Comparison of ENCODE assay signal across 20 cellular contexts in the genomic region with DNA sequence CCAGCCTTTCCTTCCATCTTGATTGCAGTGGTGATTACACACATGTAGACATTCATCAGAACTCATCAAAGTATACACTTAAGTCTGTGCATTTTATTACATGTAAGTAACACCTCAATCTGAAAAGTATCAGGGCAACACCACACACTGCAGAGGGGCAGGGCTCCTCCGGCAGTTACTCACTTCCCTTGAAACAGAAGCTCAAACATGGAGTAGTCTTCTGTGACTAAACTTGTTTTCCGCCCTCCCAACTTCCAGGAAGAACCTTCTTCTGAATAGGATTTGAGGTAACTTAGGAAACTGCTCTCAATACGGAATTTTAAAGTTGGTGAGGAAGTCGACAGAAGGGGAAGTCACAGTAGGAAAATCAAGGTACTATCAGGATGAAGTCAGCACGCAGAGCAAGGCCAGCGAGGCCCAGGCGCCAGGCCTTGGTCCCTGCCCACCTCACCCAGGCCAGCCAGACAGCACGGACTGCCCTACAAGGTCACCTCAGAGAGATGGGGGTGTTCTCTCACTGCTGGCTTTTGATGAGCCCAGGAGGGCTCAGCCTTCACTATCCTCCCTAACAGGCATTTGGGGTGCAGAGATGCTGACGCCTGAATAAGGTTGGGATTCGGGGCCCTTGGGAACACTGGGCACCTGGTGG. TPM values are rescaled to one million over a fixed set of nuclear protein-coding genes. Genes with fewer than 3 reads are reported as not detected.
DNase-seq lines count a peak whose midpoint lies in the region; ATAC-seq and TF ChIP-seq lines count a peak whose summit lies in the region.
"Had no signal": no experiment of that assay in that cellular context is flagged by ENCODE, and none has a peak within 500 bp of the region (broad histone marks: within the 10 kb centered on the region; RNA-seq: fewer than 3 reads in every experiment).

No MANE protein-coding gene starts in this region.

- DNase-seq in CD14-positive monocyte (ENCODE audit: low spot score), result no peak
- DNase-seq in UCSD-AML1 (lab: John Stamatoyannopoulos, UW; ENCODE audit: unreplicated experiment), result peak; percentile 33
- no peak for DNase-seq in esophagus squamous epithelium (lab: John Stamatoyannopoulos, UW)
- peak; percentile 73 for DNase-seq in osteoblast (ENCODE audit: insufficient read length, low spot score, missing footprints)
- no peak for DNase-seq in iPS-NIHi7 (ENCODE audit: extremely low spot score)
- no peak for DNase-seq in CD4-positive, alpha-beta T cell
- DNase-seq in SJCRH30, result no peak
- DNase-seq: CD8-positive, alpha-beta T cell; Karpas-422; midbrain; NCI-H1105; NCI-H2171 treated with DMSO at 0.1 percent for 48 hours; occipital lobe; RPMI8226; stimulated activated naive CD4-positive, alpha-beta T cell; upper lobe of right lung had no signal

- H3K36me3 Mint-ChIP-seq in CD14-positive monocyte, result peaks cover 17 to 36% of the 10 kb centered on the region in 2 donors
- H3K36me3 Mint-ChIP-seq in CD4-positive, alpha-beta T cell (ENCODE audit: low read depth), result peaks cover 9% of the 10 kb centered on the region

- H2AFZ ChIP-seq in osteoblast (ENCODE audit: low read length), result no peak overlapping the region

- H3K27me3 Mint-ChIP-seq in CD14-positive monocyte (ENCODE audit: low read depth in 3 of 3), result peaks cover 0 to 2% (median under 1%) of the 10 kb centered on the region in 3 donors
- H3K27me3 Mint-ChIP-seq in CD4-positive, alpha-beta T cell, result no peaks in the 10 kb centered on the region
- H3K27me3 Mint-ChIP-seq: activated T-helper 17 cell treated with anti-CD3 and anti-CD28 coated beads, Interleukin-2, amount 50 U/mL, for 72 hours had no signal

- H4K20me1 ChIP-seq in osteoblast (ENCODE audit: insufficient read depth, low read length), result no peaks in the 10 kb centered on the region

- H3K9me3 ChIP-seq in esophagus squamous epithelium (no peaks in the 10 kb centered on the region), osteoblast (ENCODE audit: low read depth, low read length) (no peaks in the 10 kb centered on the region), SJCRH30 (replicated peaks) (no peaks in the 10 kb centered on the region)
- no peaks in the 10 kb centered on the region for H3K9me3 ChIP-seq in CD4-positive, alpha-beta T cell (ENCODE audit: control insufficient read depth, low read length)
- H3K9me3 ChIP-seq: A549, upper lobe of right lung had no signal

- H3K27me3 ChIP-seq in esophagus squamous epithelium (no peaks in the 10 kb centered on the region), osteoblast (ENCODE audit: insufficient read depth, low read length) (no peaks in the 10 kb centered on the region), SJCRH30 (no peaks in the 10 kb centered on the region)
- no peaks in the 10 kb centered on the region for H3K27me3 ChIP-seq in CD4-positive, alpha-beta T cell (ENCODE audit: control insufficient read depth, insufficient read depth, low read length)
- H3K27me3 ChIP-seq: upper lobe of right lung had no signal

- WGBS in esophagus squamous epithelium, 2 donors, result 59 to 71% methylated on average over 4 to 7 of the region's 10 CpGs

- TF ChIP-seq POLR2A in esophagus squamous epithelium (IDR thresholded peaks at IDR 0.05), result no peak

- peaks cover 3% of the 10 kb centered on the region for H3K79me2 ChIP-seq in osteoblast (ENCODE audit: insufficient read depth, low read length)

- H3K4me3 Mint-ChIP-seq in CD14-positive monocyte, result no peak overlapping the region
- H3K4me3 Mint-ChIP-seq in CD4-positive, alpha-beta T cell, result no peak overlapping the region
- H3K4me3 Mint-ChIP-seq: activated T-helper 17 cell treated with anti-CD3 and anti-CD28 coated beads, Interleukin-2, amount 50 U/mL, for 72 hours; CD8-positive, alpha-beta T cell had no signal

- CTCF ChIA-PET in CD4-positive, alpha-beta T cell (lab: Charles Lee), result no interaction called here

- POLR2A ChIA-PET in CD4-positive, alpha-beta T cell (lab: Charles Lee), result no interaction called here

- no peak for ATAC-seq in GM18870 (IDR thresholded peaks at IDR 0.05; ENCODE audit: unreplicated experiment)
- ATAC-seq in CD4-positive, alpha-beta T cell (ENCODE audit: poor library complexity), result no peak
- ATAC-seq: A549; activated CD4-positive, CD25-positive, alpha-beta regulatory T cell treated with anti-CD3 and anti-CD28 coated beads, Interleukin-2, amount 50 U/mL, for 24 hours; activated T-helper 17 cell treated with anti-CD3 and anti-CD28 coated beads, Interleukin-2, amount 50 U/mL, for 72 hours; CD8-positive, alpha-beta T cell; upper lobe of right lung had no signal

- H3K4me3 ChIP-seq in esophagus squamous epithelium (no peak overlapping the region), osteoblast (ENCODE audit: insufficient read depth, low read length) (no peak overlapping the region), SJCRH30 (no peak overlapping the region)
- H3K4me3 ChIP-seq: A549, upper lobe of right lung had no signal

- H3K4me1 ChIP-seq in esophagus squamous epithelium (peaks cover 6 to 37% (median 9%) of the 10 kb centered on the region in 3 donors), osteoblast (ENCODE audit: insufficient read depth, low read length) (peaks cover 13% of the 10 kb centered on the region), SJCRH30 (0 out of 2 replicates have a peak, but pooled peaks cover 2% of the 10 kb centered on the region)

- peak overlapping the region in 6 of 7 donors; percentile 2 to 62 (median 32) for H3K27ac Mint-ChIP-seq in CD14-positive monocyte
- H3K27ac Mint-ChIP-seq in CD4-positive, alpha-beta T cell, result no peak overlapping the region
- H3K27ac Mint-ChIP-seq: activated T-helper 17 cell treated with anti-CD3 and anti-CD28 coated beads, Interleukin-2, amount 50 U/mL, for 72 hours; CD8-positive, alpha-beta T cell had no signal

- TF ChIP-seq CTCF in CD14-positive monocyte (IDR thresholded peaks at IDR 0.05) (no peak), esophagus squamous epithelium (IDR thresholded peaks at IDR 0.05) (no peak), osteoblast (IDR thresholded peaks at IDR 0.05; ENCODE audit: extremely low read depth, low read depth, low read length) (no peak)
- no peak for TF ChIP-seq CTCF in CD4-positive, alpha-beta T cell (IDR thresholded peaks at IDR 0.05)

- intact Hi-C loops in CD14-positive monocyte (cut with micrococcal nuclease) (loop anchor here in 1 of 2 donors (10.0 kb wide), 1 partner anchor 139 kb away; the partner anchor contains the start of genes CINP and TECPR2), esophagus squamous epithelium (cut with DNase I) (loop anchor here (10.0 kb wide), 1 partner anchor 169 kb away; no protein-coding TSS in a partner anchor)
- intact Hi-C loops in CD4-positive, alpha-beta T cell (cut with DNase I, micrococcal nuclease), result no loop called here

- H3K4me2 ChIP-seq in osteoblast (ENCODE audit: insufficient read depth, low read length), result no peak overlapping the region
- H3K4me2 ChIP-seq: A549 had no signal

- H3K36me3 ChIP-seq in esophagus squamous epithelium (peaks cover 0 to 50% (median 0%) of the 10 kb centered on the region in 3 donors), osteoblast (ENCODE audit: insufficient read depth, low read length) (peaks cover 13% of the 10 kb centered on the region), SJCRH30 (no peaks in the 10 kb centered on the region; the same call in 1 of the 2 replicates)
- H3K36me3 ChIP-seq: upper lobe of right lung had no signal

- H3K27ac ChIP-seq in esophagus squamous epithelium (peak overlapping the region in 3 of 4 donors; percentile 46 to 67 (median 65)), osteoblast (ENCODE audit: low read depth, low read length) (no peak overlapping the region), SJCRH30 (no peak overlapping the region)
- no peak overlapping the region for H3K27ac ChIP-seq in CD4-positive, alpha-beta T cell (ENCODE audit: low read depth, low read length)
- H3K27ac ChIP-seq: A549, upper lobe of right lung had no signal

- H3K9me3 Mint-ChIP-seq in CD14-positive monocyte, result peaks cover 0 to 3% (median 2%) of the 10 kb centered on the region in 7 donors
- peaks cover 2% of the 10 kb centered on the region for H3K9me3 Mint-ChIP-seq in CD4-positive, alpha-beta T cell
- H3K9me3 Mint-ChIP-seq: activated T-helper 17 cell treated with anti-CD3 and anti-CD28 coated beads, Interleukin-2, amount 50 U/mL, for 72 hours had no signal

- H3K4me1 Mint-ChIP-seq in CD14-positive monocyte, result peaks cover 25% of the 10 kb centered on the region
- H3K4me1 Mint-ChIP-seq in CD4-positive, alpha-beta T cell (ENCODE audit: low read depth), result peaks cover 8% of the 10 kb centered on the region

RNA-seq across cellular contexts. Expression of gene ANKRD9, which starts 5.9 kb away (rescaled TPM):
- under 1 TPM; 0.43 to 0.83 TPM for polyA plus RNA-seq in CD14-positive monocyte
- total RNA-seq in esophagus squamous epithelium (10 to 100 TPM; 20.0 to 39.0 (median 30.2) TPM), osteoblast (13.6 and 15.6 TPM in 2 replicates)
- 1 to 10 TPM; 4.4 to 5.5 TPM for total RNA-seq in CD4-positive, alpha-beta T cell
- 19.9 and 20.5 TPM in 2 replicates for total RNA-seq in SJCRH30 (2014; rRNA removed; shearing (Covaris generic))

Comparison
In these comparisons a context has a peak if more than half of its experiments do, and no peak if none do; other contexts are left out.
1. DNase-seq: peak in UCSD-AML1 (single experiment) and osteoblast (single experiment); none in CD14-positive monocyte (single experiment), esophagus squamous epithelium (single experiment), iPS-NIHi7 (single experiment), CD4-positive, alpha-beta T cell (0 of 10) and SJCRH30 (0 of 2).
2. H3K27ac ChIP-seq: peak in esophagus squamous epithelium (3 of 4); none in osteoblast (single experiment), CD4-positive, alpha-beta T cell (single experiment) and SJCRH30 (single experiment).